In genomic region chrX:154490414-154491083, GRCh38 we compare ENCODE assay signal across 8 cellular contexts. TPM values are rescaled to one million over a fixed set of nuclear protein-coding genes. Genes with fewer than 3 reads are reported as not detected.
DNase-seq lines count a peak whose midpoint lies in the region; ATAC-seq, FAIRE-seq and TF ChIP-seq lines count a peak whose summit lies in the region.

Gene SLC10A3 (minus strand): TSS chrX:154490629. CDS start chrX:154488940, 1,689 bp downstream.

- no peaks in the 10 kb centered on the region for H3K4me1 ChIP-seq in BE2C
- H3K4me1 ChIP-seq in kidney (ENCODE audit: control insufficient read depth in 1 of 2, insufficient read depth in 1 of 2, low read depth in 1 of 2, low read length in 2 of 2) = peaks cover 0 to 13% of the 10 kb centered on the region in 2 donors

- H3K27me3 Mint-ChIP-seq in activated CD4-positive, alpha-beta T cell treated with anti-CD3 and anti-CD28 coated beads for 36 hours = no peaks in the 10 kb centered on the region
- H3K27me3 Mint-ChIP-seq in chondrocyte (ENCODE audit: low read depth) = no peaks in the 10 kb centered on the region

- peaks cover 5% of the 10 kb centered on the region for H3K36me3 Mint-ChIP-seq in activated CD4-positive, alpha-beta T cell treated with anti-CD3 and anti-CD28 coated beads for 36 hours (ENCODE audit: low read depth)
- peaks cover 4% of the 10 kb centered on the region for H3K36me3 Mint-ChIP-seq in chondrocyte (ENCODE audit: low read depth)

- peaks cover 17% of the 10 kb centered on the region for H3K4me1 Mint-ChIP-seq in activated CD4-positive, alpha-beta T cell treated with anti-CD3 and anti-CD28 coated beads for 36 hours
- peaks cover 13% of the 10 kb centered on the region for H3K4me1 Mint-ChIP-seq in chondrocyte (ENCODE audit: low read depth)

- peak within 1 kb of the TSS; percentile 55 to 73 for H3K9ac ChIP-seq in kidney (ENCODE audit: low read length in 2 of 2)

- peak within 1 kb of the TSS; percentile 87 to 91 for H3K27ac ChIP-seq in kidney (ENCODE audit: low read depth in 2 of 2, low read length in 2 of 2)

- CTCF ChIA-PET in activated CD4-positive, alpha-beta T cell treated with anti-CD3 and anti-CD28 coated beads for 36 hours (lab: Charles Lee) = interaction anchor here (0.9 to 1.1 kb wide), 2 partner anchors 10 to 37 kb away, joined by 3 to 8 read pairs; no protein-coding TSS in a partner anchor

- H3K9me3 ChIP-seq in BE2C = no peaks in the 10 kb centered on the region
- no peaks in the 10 kb centered on the region for H3K9me3 ChIP-seq in kidney (ENCODE audit: control insufficient read depth in 1 of 2, low read length in 2 of 2)

- peak within 1 kb of the TSS; percentile 85 for H3K4me3 Mint-ChIP-seq in activated CD4-positive, alpha-beta T cell treated with anti-CD3 and anti-CD28 coated beads for 36 hours
- H3K4me3 Mint-ChIP-seq in chondrocyte (ENCODE audit: unreplicated experiment) = peak within 1 kb of the TSS; percentile 81

- H3K4me3 ChIP-seq in BE2C (ENCODE audit: low read depth, low read length) (peak within 1 kb of the TSS; percentile 57), kidney (ENCODE audit: low read length in 2 of 2) (peak within 1 kb of the TSS; percentile 61 to 68)

- no peaks in the 10 kb centered on the region for H3K9me3 Mint-ChIP-seq in activated CD4-positive, alpha-beta T cell treated with anti-CD3 and anti-CD28 coated beads for 36 hours (ENCODE audit: low read depth)
- H3K9me3 Mint-ChIP-seq in chondrocyte (ENCODE audit: low read depth) = no peaks in the 10 kb centered on the region

- no peaks in the 10 kb centered on the region for H3K27me3 ChIP-seq in BE2C

- peak; percentile 95 for DNase-seq in BE2C
- DNase-seq in GM19240 (ENCODE audit: insufficient read length, low spot score) = peak; percentile 89
- DNase-seq in NCI-H524 (lab: John Stamatoyannopoulos, UW) = peak; percentile 90 to 97
- DNase-seq in activated CD4-positive, alpha-beta T cell treated with anti-CD3 and anti-CD28 coated beads for 36 hours = peak; percentile 94
- DNase-seq in chondrocyte (ENCODE audit: low spot score) = peak; percentile 95
- DNase-seq in kidney = peak; percentile 97
- DNase-seq in stimulated activated CD4-positive, alpha-beta T cell treated with anti-CD3 and anti-CD28 coated beads, Interleukin-15, amount 100 ng/mL, for 1 hour (ENCODE audit: low read depth in 1 of 2, low spot score in 1 of 2) = peak; percentile 78 to 79

- peak; percentile 74 for ATAC-seq in HG03457 (IDR thresholded peaks at IDR 0.05; ENCODE audit: unreplicated experiment)
- peak; percentile 91 for ATAC-seq in activated CD4-positive, alpha-beta T cell treated with anti-CD3 and anti-CD28 coated beads for 36 hours

- H3K36me3 ChIP-seq in BE2C (no peaks in the 10 kb centered on the region), kidney (ENCODE audit: control insufficient read depth in 1 of 2, insufficient read depth in 2 of 2, low read length in 2 of 2) (no peaks in the 10 kb centered on the region)

- TF ChIP-seq CTCF in BE2C (IDR thresholded peaks at IDR 0.05; ENCODE audit: low read depth, low read length) = 0 out of 2 replicates have a peak, but pooled peaks have one; percentile 1
- peak; percentile 9 for TF ChIP-seq CTCF in chondrocyte (IDR thresholded peaks at IDR 0.05)
- peak; percentile 11 for TF ChIP-seq CTCF in kidney (IDR thresholded peaks at IDR 0.05; ENCODE audit: borderline replicate concordance, extremely low read depth, insufficient read depth)

- POLR2A ChIA-PET in activated CD4-positive, alpha-beta T cell treated with anti-CD3 and anti-CD28 coated beads for 36 hours (lab: Charles Lee) = interaction anchor here (0.5 to 1.4 kb wide), 3 partner anchors 11 to 764 kb away, joined by 3 to 4 read pairs (median 3); no protein-coding TSS in a partner anchor

- FAIRE-seq in kidney (lab: Jason Lieb, UNC) = no peak

- peak within 1 kb of the TSS; percentile 89 for H3K27ac Mint-ChIP-seq in activated CD4-positive, alpha-beta T cell treated with anti-CD3 and anti-CD28 coated beads for 36 hours
- peak within 1 kb of the TSS; percentile 94 for H3K27ac Mint-ChIP-seq in chondrocyte (ENCODE audit: unreplicated experiment)

- intact Hi-C loops in activated CD4-positive, alpha-beta T cell treated with anti-CD3 and anti-CD28 coated beads for 36 hours (cut with DNase I, micrococcal nuclease) = loop anchor here in 1 of 2 experiments (1.0 to 2.0 kb wide), 10 partner anchors 11 to 518 kb away; partner anchors contain the start of genes ATP6AP1, FAM3A, GDI1 and IKBKG
- intact Hi-C loops in kidney (cut with DNase I) = no loop called here

RNA-seq across cellular contexts. Expression of gene SLC10A3, which starts in this region (rescaled TPM):
- polyA plus RNA-seq in BE2C (2012; ENCODE audit: insufficient read depth, insufficient read length, low read depth) = 20.6 TPM
- total RNA-seq in activated CD4-positive, alpha-beta T cell treated with anti-CD3 and anti-CD28 coated beads for 36 hours = 10 to 100 TPM; 10.4 to 11.3 TPM
- 26.8 to 28.9 TPM (median 28.9 TPM) in 3 replicates for total RNA-seq in chondrocyte
- total RNA-seq in kidney = 27.3 TPM
- 19.0 TPM for polyA plus RNA-seq in kidney (ENCODE audit: insufficient read depth, low read depth, low replicate concordance)

Comparison
In these comparisons a context has a peak if more than half of its experiments do, and no peak if none do; other contexts are left out.
1. Peak in every context shown above with its lines: DNase-seq, ATAC-seq, H3K4me3 ChIP-seq and H3K27ac ChIP-seq.